In genomic region chr16:525123-525519, GRCh38 we compare ENCODE assay signal across 1 cellular context.
TF ChIP-seq lines count a peak whose summit lies in the region.

No MANE protein-coding gene starts in this region.

TF ChIP-seq in endothelial cell of umbilical vein, 7 proteins besides CTCF, POLR2A, EP300 and RAD21:
- TF ChIP-seq MAX (IDR thresholded peaks at IDR 0.05; ENCODE audit: insufficient read depth, insufficient read length) (no peak), MYC (IDR thresholded peaks at IDR 0.05; ENCODE audit: low read depth, low read length) (no peak), EZH2 (IDR thresholded peaks at IDR 0.05; ENCODE audit: borderline replicate concordance, low read depth, low read length, severe bottlenecking) (no peak), JUN (IDR thresholded peaks at IDR 0.05; ENCODE audit: borderline replicate concordance, insufficient read depth, insufficient read length, low read depth) (no peak), FOS (IDR thresholded peaks at IDR 0.05; ENCODE audit: borderline replicate concordance, insufficient read depth, low read length) (no peak), POLR2AphosphoS5 (IDR thresholded peaks at IDR 0.05; ENCODE audit: insufficient read depth, low read depth, low read length) (no peak), GATA2 (IDR thresholded peaks at IDR 0.05; ENCODE audit: insufficient read depth, insufficient read length, low read depth, low read length) (no peak)
TF ChIP-seq in endothelial cell of umbilical vein: peak in this region for 0.
